In the genomic region with DNA sequence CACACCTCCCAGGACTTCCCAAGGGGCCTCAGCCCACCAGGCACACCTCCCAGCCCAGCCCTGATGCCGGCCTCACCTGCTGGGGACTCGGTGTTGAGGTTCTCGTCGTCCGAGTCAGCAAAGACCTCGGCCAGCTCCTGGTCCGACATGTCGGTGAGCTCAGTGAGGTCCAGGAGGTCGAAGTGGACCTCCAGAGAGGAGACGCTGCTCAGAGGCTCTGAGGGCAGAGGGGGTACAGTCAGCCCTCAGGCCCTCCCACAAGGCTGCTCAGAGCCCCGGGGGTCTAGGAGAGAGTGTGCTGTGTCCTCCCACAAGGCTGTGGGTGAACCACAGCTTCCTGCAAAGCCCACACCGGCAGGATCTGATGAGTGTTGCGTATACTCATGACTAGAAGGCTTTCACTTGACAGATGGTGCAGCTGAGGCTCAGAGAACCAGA, we compare ENCODE assay signal across 8 cellular contexts. TPM values are rescaled to one million over a fixed set of nuclear protein-coding genes. Genes with fewer than 3 reads are reported as not detected.
DNase-seq lines count a peak whose midpoint lies in the region; ATAC-seq and TF ChIP-seq lines count a peak whose summit lies in the region.

No MANE protein-coding gene starts in this region.

- H3K27ac Mint-ChIP-seq in activated naive CD4-positive, alpha-beta T cell treated with anti-CD3 and anti-CD28 coated beads, Interleukin-2, amount 50 U/mL, for 72 hours = peak overlapping the region; percentile 60 to 87
- H3K27ac Mint-ChIP-seq in Caco-2 (ENCODE audit: unreplicated experiment) = no peak overlapping the region

- intact Hi-C loops in Caco-2 (cut with micrococcal nuclease; ENCODE audit: unreplicated experiment) = no loop called here

- no peaks in the 10 kb centered on the region for H3K9me3 ChIP-seq in Caco-2

- TF ChIP-seq CTCF in Caco-2 (IDR thresholded peaks at IDR 0.05; ENCODE audit: insufficient read depth in 1 of 2, low read depth in 1 of 2, low read length in 1 of 2, severe bottlenecking in 1 of 2, unreplicated experiment in 1 of 2) = no peak

- no peaks in the 10 kb centered on the region for H3K9me3 Mint-ChIP-seq in activated naive CD4-positive, alpha-beta T cell treated with anti-CD3 and anti-CD28 coated beads, Interleukin-2, amount 50 U/mL, for 72 hours
- no peaks in the 10 kb centered on the region for H3K9me3 Mint-ChIP-seq in Caco-2 (ENCODE audit: unreplicated experiment)

- H3K4me1 Mint-ChIP-seq in Caco-2 (ENCODE audit: low read depth, unreplicated experiment) = no peaks in the 10 kb centered on the region

- no peaks in the 10 kb centered on the region for H3K36me3 Mint-ChIP-seq in activated naive CD4-positive, alpha-beta T cell treated with anti-CD3 and anti-CD28 coated beads, Interleukin-2, amount 50 U/mL, for 72 hours
- H3K36me3 Mint-ChIP-seq in Caco-2 (ENCODE audit: insufficient read depth, unreplicated experiment) = peaks cover 57% of the 10 kb centered on the region

- ATAC-seq in GM19463 (IDR thresholded peaks at IDR 0.05; ENCODE audit: unreplicated experiment) (peak; percentile 73), HG02884 (IDR thresholded peaks at IDR 0.05; ENCODE audit: unreplicated experiment) (no peak)
- ATAC-seq in activated naive CD4-positive, alpha-beta T cell treated with anti-CD3 and anti-CD28 coated beads, Interleukin-2, amount 50 U/mL, for 72 hours = peak; percentile 94 to 98

- no peak overlapping the region for H3K4me3 Mint-ChIP-seq in Caco-2 (ENCODE audit: unreplicated experiment)

- no peaks in the 10 kb centered on the region for H3K27me3 ChIP-seq in Caco-2 (replicated peaks; ENCODE audit: control insufficient read depth, insufficient read depth, low read length)

- no TSS peak for BruUV-seq in Caco-2 (replicated peaks; lab: Mats Ljungman, UMichigan)

- H3K27me3 Mint-ChIP-seq in Caco-2 (ENCODE audit: insufficient read depth, unreplicated experiment) = no peaks in the 10 kb centered on the region

- DNase-seq in RPMI8226 = peak; percentile 30
- peak; percentile 48 to 72 for DNase-seq in activated naive CD4-positive, alpha-beta T cell treated with anti-CD3 and anti-CD28 coated beads, Interleukin-2, amount 50 U/mL, for 72 hours (ENCODE audit: low spot score in 2 of 2)
- peak; percentile 47 for DNase-seq in stimulated activated CD8-positive, alpha-beta memory T cell treated with anti-CD3 and anti-CD28 coated beads, Interleukin-4, amount 100 ng/mL, for 24 hours (ENCODE audit: low read depth)
- no peak for DNase-seq in islet precursor cell
- DNase-seq in Caco-2 = no peak
- no peak for DNase-seq in dedifferentiated amniotic fluid mesenchymal stem cell (ENCODE audit: extremely low spot score)

- CTCF ChIA-PET in Caco-2 (lab: Charles Lee) = no interaction called here

- 0 out of 2 replicates have a peak, but pooled peaks cover 1% of the 10 kb centered on the region for H3K36me3 ChIP-seq in Caco-2 (ENCODE audit: control insufficient read depth, insufficient read depth, low read length)

- H3K4me3 ChIP-seq in Caco-2 (ENCODE audit: low read depth, low read length) = no peak overlapping the region

- H3K4me1 ChIP-seq in Caco-2 = 0 out of 2 replicates have a peak, but pooled peaks cover 7% of the 10 kb centered on the region

- POLR2A ChIA-PET in Caco-2 (lab: Charles Lee) = interaction anchor here (0.6 to 1.0 kb wide), 2 partner anchors 35 to 36 kb away, joined by 3 read pairs; no protein-coding TSS in a partner anchor

RNA-seq across cellular contexts. Expression of a gene that starts 10.5 kb away (rescaled TPM):
- 1 to 10 TPM in 1 of 2 donors, under 1 TPM in 1; 0.50 to 1.1 TPM for total RNA-seq in activated naive CD4-positive, alpha-beta T cell treated with anti-CD3 and anti-CD28 coated beads, Interleukin-2, amount 50 U/mL, for 72 hours
- total RNA-seq in Caco-2 (2022) = 64.2 and 64.6 TPM in 2 replicates

Comparison
In these comparisons a context has a peak if more than half of its experiments do, and no peak if none do; other contexts are left out.
1. DNase-seq: peak in RPMI8226 (single experiment), activated naive CD4-positive, alpha-beta T cell treated with anti-CD3 and anti-CD28 coated beads, Interleukin-2, amount 50 U/mL, for 72 hours (2 of 2) and stimulated activated CD8-positive, alpha-beta memory T cell treated with anti-CD3 and anti-CD28 coated beads, Interleukin-4, amount 100 ng/mL, for 24 hours (single experiment); none in islet precursor cell (single experiment), Caco-2 (0 of 2) and dedifferentiated amniotic fluid mesenchymal stem cell (single experiment).
2. RNA of a gene that starts 10.5 kb away (total RNA-seq): 64.2 to 64.6 TPM in Caco-2; 0.50 to 1.1 TPM in activated naive CD4-positive, alpha-beta T cell treated with anti-CD3 and anti-CD28 coated beads, Interleukin-2, amount 50 U/mL, for 72 hours; every median in the first group is over 10 times any median in the second.